ENCODE assay signal across 8 cellular contexts in the genomic region with DNA sequence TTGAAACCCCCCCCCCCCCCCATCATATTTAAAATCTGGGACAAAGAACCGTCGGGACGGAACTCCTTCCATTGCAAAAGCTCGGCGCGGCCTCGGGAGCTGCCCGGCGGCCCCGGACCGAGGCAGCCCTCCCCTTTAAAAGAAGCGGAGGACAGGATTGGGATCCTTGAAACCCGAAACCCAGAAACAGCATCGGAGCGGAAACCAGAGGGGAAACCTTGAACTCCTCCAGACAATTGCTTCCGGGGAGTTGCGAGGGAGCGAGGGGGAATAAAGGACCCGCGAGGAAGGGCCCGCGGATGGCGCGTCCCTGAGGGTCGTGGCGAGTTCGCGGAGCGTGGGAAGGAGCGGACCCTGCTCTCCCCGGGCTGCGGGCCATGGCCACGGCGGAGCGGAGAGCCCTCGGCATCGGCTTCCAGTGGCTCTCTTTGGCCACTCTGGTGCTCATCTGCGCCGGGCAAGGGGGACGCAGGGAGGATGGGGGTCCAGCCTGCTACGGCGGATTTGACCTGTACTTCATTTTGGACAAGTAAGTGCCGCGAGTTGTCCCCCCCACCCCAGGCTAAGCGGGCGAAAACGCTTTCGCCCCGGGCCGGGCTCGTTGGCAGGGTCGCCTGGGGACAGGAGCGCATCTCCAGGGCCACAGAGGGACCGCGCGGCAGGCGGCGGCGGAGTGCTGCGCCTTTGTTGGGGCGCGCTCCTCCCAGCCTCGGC. TPM values are rescaled to one million over a fixed set of nuclear protein-coding genes. Genes with fewer than 3 reads are reported as not detected.
DNase-seq lines count a peak whose midpoint lies in the region; ATAC-seq, FAIRE-seq and TF ChIP-seq lines count a peak whose summit lies in the region.

A gene (plus strand): TSS at position 57 of the 714 bp plus-strand sequence. CDS start 321 bp downstream, at position 378.

- peak within 1 kb of the TSS; percentile 68 for H2BK120ac ChIP-seq in trophoblast cell (ENCODE audit: insufficient read depth, low read length, poor library complexity)

- H2BK5ac ChIP-seq in trophoblast cell (ENCODE audit: low read depth, low read length, poor library complexity) = peak within 1 kb of the TSS; percentile 72

- H2BK12ac ChIP-seq in trophoblast cell (ENCODE audit: low read length) = peak within 1 kb of the TSS; percentile 43

- H3K9ac ChIP-seq in trophoblast cell (ENCODE audit: low read length) = peak within 1 kb of the TSS; percentile 77

- H3K9me3 ChIP-seq in trophoblast cell (ENCODE audit: insufficient read depth, low read depth, low read length) = no peaks in the 10 kb centered on the region

- CTCF ChIA-PET in AG04449 (lab: Yijun Ruan, JAX) = interaction anchor here (0.6 to 3.6 kb wide), 23 partner anchors 10 to 1251 kb away, joined by 3 to 81 read pairs (median 4); no protein-coding TSS in a partner anchor

- ATAC-seq in left ventricle myocardium superior (peak; percentile 79), HG03432 (IDR thresholded peaks at IDR 0.05; ENCODE audit: unreplicated experiment) (no peak)

- peak within 1 kb of the TSS; percentile 73 for H3K4me2 ChIP-seq in trophoblast cell (ENCODE audit: low read length)

- H3K4me1 ChIP-seq in trophoblast cell (ENCODE audit: control insufficient read depth in 1 of 2, insufficient read depth in 2 of 2, low read length in 2 of 2) = peaks cover 3 to 12% of the 10 kb centered on the region in 2 experiments

- peak within 1 kb of the TSS; percentile 65 for H3K4ac ChIP-seq in trophoblast cell (ENCODE audit: low read depth, low read length)

- H3K23ac ChIP-seq in trophoblast cell (ENCODE audit: low read length) = no peak within 1 kb of the TSS

- H3K18ac ChIP-seq in trophoblast cell (ENCODE audit: low read length) = peak within 1 kb of the TSS; percentile 92

- H4K91ac ChIP-seq in trophoblast cell (ENCODE audit: low read depth, low read length) = peak within 1 kb of the TSS; percentile 91

- H3K27ac ChIP-seq in angular gyrus (ENCODE audit: low read depth, low read length) = peak within 1 kb of the TSS; percentile 33
- no peak within 1 kb of the TSS for H3K27ac ChIP-seq in trophoblast cell (ENCODE audit: low read depth, low read length)

- whole genome bisulfite sequencing in trophoblast cell (ENCODE audit: extremely low coverage, insufficient coverage, insufficient read length) = no CpG with 5 or more reads among the region's 63 CpGs

- peak within 1 kb of the TSS; percentile 97 for H4K8ac ChIP-seq in trophoblast cell (ENCODE audit: low read depth, low read length)

- H4K12ac ChIP-seq in trophoblast cell (ENCODE audit: low read depth, low read length) = peak within 1 kb of the TSS; percentile 98

- peak within 1 kb of the TSS; percentile 96 for H3K14ac ChIP-seq in trophoblast cell (ENCODE audit: low read length)

- no peaks in the 10 kb centered on the region for H3K36me3 ChIP-seq in trophoblast cell (ENCODE audit: control insufficient read depth in 1 of 2, insufficient read depth in 2 of 2, low read length in 2 of 2)

- POLR2A ChIA-PET in AG04449 (lab: Yijun Ruan, JAX) = interaction anchor here (0.6 to 1.0 kb wide), 2 partner anchors 292 to 296 kb away, joined by 3 read pairs; no protein-coding TSS in a partner anchor

- H3K79me2 ChIP-seq in trophoblast cell (ENCODE audit: control insufficient read depth, insufficient read depth, low read length, poor library complexity) = peaks cover 7% of the 10 kb centered on the region

- peak within 1 kb of the TSS; percentile 98 for H3K4me3 ChIP-seq in AG04449 (ENCODE audit: low read depth, low read length)
- H3K4me3 ChIP-seq in trophoblast cell (ENCODE audit: low read depth, low read length) = peak within 1 kb of the TSS; percentile 88

- TF ChIP-seq CTCF in AG04449 (IDR thresholded peaks at IDR 0.05; ENCODE audit: insufficient read depth, low read length, missing control alignments) = no peak

- intact Hi-C loops in left ventricle myocardium superior (cut with micrococcal nuclease) = no loop called here

- H3K27me3 ChIP-seq in trophoblast cell (ENCODE audit: insufficient read depth, low read length) = no peaks in the 10 kb centered on the region

- H3K79me1 ChIP-seq in trophoblast cell (ENCODE audit: low read length) = peaks cover 9% of the 10 kb centered on the region

- peak; percentile 60 for TF ChIP-seq POLR2A in H54 (IDR thresholded peaks at IDR 0.05; ENCODE audit: low read depth, low read length)

- DNase-seq in AG04449 (ENCODE audit: low read depth, low spot score) (no peak), H54 (ENCODE audit: insufficient read length, low spot score) (peak; percentile 67), NCI-H526 (lab: John Stamatoyannopoulos, UW) (peak; percentile 60 to 87), left ventricle myocardium superior (peak; percentile 62), trophoblast cell (peak in 1 of 2 donors; percentile 48), NOMO-1 treated with DMSO at 0.1 percent for 48 hours (lab: John Stamatoyannopoulos, UW; ENCODE audit: unreplicated experiment) (no peak)

- no peak for FAIRE-seq in H54 (lab: Jason Lieb, UNC)

- H2AFZ ChIP-seq in trophoblast cell (ENCODE audit: insufficient read depth, low read length, poor library complexity) = peak within 1 kb of the TSS; percentile 96

- peak within 1 kb of the TSS; percentile 79 for H2AK5ac ChIP-seq in trophoblast cell (ENCODE audit: low read length)

RNA-seq across cellular contexts. Expression of the gene that starts here (rescaled TPM):
- total RNA-seq in left ventricle myocardium superior = 28.9 TPM
- 23.0 and 24.3 TPM in 2 replicates for polyA plus RNA-seq in trophoblast cell (2013)

Comparison
In these comparisons a context has a peak if more than half of its experiments do, and no peak if none do; other contexts are left out.
1. DNase-seq: peak in H54 (single experiment), NCI-H526 (2 of 2) and left ventricle myocardium superior (single experiment); none in AG04449 (single experiment) and NOMO-1 treated with DMSO at 0.1 percent for 48 hours (single experiment).